In the genomic region with DNA sequence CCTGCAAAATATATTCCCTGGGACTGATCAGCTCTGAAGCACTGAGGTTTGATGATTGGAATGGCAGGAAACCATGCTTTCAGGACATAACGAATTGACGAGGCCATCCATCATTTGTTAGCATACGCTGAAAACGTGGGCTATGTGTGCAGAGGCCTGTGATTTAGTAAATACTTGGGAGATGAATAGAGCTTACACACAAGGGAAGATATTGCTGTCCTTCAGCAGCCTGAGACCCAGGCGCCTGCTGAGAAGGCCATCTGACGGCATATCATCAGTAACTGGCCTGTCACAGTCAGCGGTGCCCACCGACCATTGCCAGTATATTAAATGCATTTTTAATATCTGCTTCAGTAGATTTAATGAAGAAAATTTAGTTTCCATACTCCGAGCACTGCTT, we compare ENCODE assay signal across 22 cellular contexts.
"Had no signal": no experiment of that assay in that cellular context is flagged by ENCODE, and none has a peak within 500 bp of the region (broad histone marks: within the 10 kb centered on the region; RNA-seq: fewer than 3 reads in every experiment).

No MANE protein-coding gene starts in this region.

- H3K4me3 ChIP-seq: adrenal gland had no signal

- ATAC-seq: effector memory CD8-positive, alpha-beta T cell; left lobe of liver; natural killer cell treated with Interleukin-12 subunit alpha and Interleukin-12 subunit beta and Interleukin-15 and Interleukin-18, amount 100 ng/mL, for 72 hours; stimulated activated naive CD8-positive, alpha-beta T cell treated with anti-CD3 and anti-CD28 coated beads, Interleukin-15, Interleukin-2, amounts not matched to agents 100 U/mL and 50 U/mL, for 24 hours had no signal

- H3K27ac ChIP-seq: adrenal gland, epithelial cell of prostate had no signal

- H3K4me3 Mint-ChIP-seq: activated CD4-positive, alpha-beta memory T cell treated with anti-CD3 and anti-CD28 coated beads for 36 hours; activated naive CD4-positive, alpha-beta T cell treated with anti-CD3 and anti-CD28 coated beads, Interleukin-2, amount 50 U/mL, for 24 hours; activated T-cell treated with anti-CD3 and anti-CD28 coated beads, Interleukin-2, amount 50 U/mL, for 24 hours; central memory CD8-positive, alpha-beta T cell; dendritic cell treated with granulocyte-macrophage colony-stimulating factor and Interleukin-4, amounts not matched to agents 40 ng/mL and 50 ng/mL, for 4 days; effector memory CD8-positive, alpha-beta T cell; natural killer cell treated with Interleukin-12 subunit alpha and Interleukin-12 subunit beta and Interleukin-15 and Interleukin-18, amount 100 ng/mL, for 72 hours had no signal

- H3K36me3 ChIP-seq: adrenal gland had no signal

- H3K27me3 ChIP-seq: adrenal gland had no signal

- H3K27ac Mint-ChIP-seq: activated CD4-positive, alpha-beta memory T cell treated with anti-CD3 and anti-CD28 coated beads for 36 hours; activated naive CD4-positive, alpha-beta T cell treated with anti-CD3 and anti-CD28 coated beads, Interleukin-2, amount 50 U/mL, for 24 hours; activated T-cell treated with anti-CD3 and anti-CD28 coated beads, Interleukin-2, amount 50 U/mL, for 24 hours; dendritic cell treated with granulocyte-macrophage colony-stimulating factor and Interleukin-4, amounts not matched to agents 40 ng/mL and 50 ng/mL, for 4 days; effector memory CD8-positive, alpha-beta T cell; natural killer cell treated with Interleukin-12 subunit alpha and Interleukin-12 subunit beta and Interleukin-15 and Interleukin-18, amount 100 ng/mL, for 72 hours had no signal

- DNase-seq: activated CD4-positive, alpha-beta memory T cell treated with anti-CD3 and anti-CD28 coated beads for 36 hours; activated CD4-positive, alpha-beta T cell treated with anti-CD3 and anti-CD28 coated beads for 1 hour; activated effector memory CD4-positive, alpha-beta T cell treated with Interleukin-2 at 50 U/mL for 16 hours; activated T-cell treated with anti-CD3 and anti-CD28 coated beads, Interleukin-2, amount 50 U/mL, for 24 hours; adrenal gland; effector memory CD8-positive, alpha-beta T cell; foreskin melanocyte; nucleus accumbens; posterior cingulate gyrus; small intestine; stimulated activated CD4-positive, alpha-beta T cell treated with anti-CD3 and anti-CD28 coated beads, Interleukin-4, amount 100 ng/mL, for 4 hours; stimulated activated CD8-positive, alpha-beta memory T cell treated with anti-CD3 and anti-CD28 coated beads, Interleukin-4, amount 100 ng/mL, for 48 hours; stimulated activated naive CD8-positive, alpha-beta T cell treated with anti-CD3 and anti-CD28 coated beads, Interleukin-15, Interleukin-2, amounts not matched to agents 100 U/mL and 50 U/mL, for 24 hours; T-helper 1 cell; T1000; trophoblast cell had no signal

- H3K36me3 Mint-ChIP-seq: natural killer cell treated with Interleukin-12 subunit alpha and Interleukin-12 subunit beta and Interleukin-15 and Interleukin-18, amount 100 ng/mL, for 72 hours had no signal

- H3K9me3 ChIP-seq: adrenal gland had no signal

- H3K27me3 Mint-ChIP-seq: activated CD4-positive, alpha-beta memory T cell treated with anti-CD3 and anti-CD28 coated beads for 36 hours; activated naive CD4-positive, alpha-beta T cell treated with anti-CD3 and anti-CD28 coated beads, Interleukin-2, amount 50 U/mL, for 24 hours; activated T-cell treated with anti-CD3 and anti-CD28 coated beads, Interleukin-2, amount 50 U/mL, for 24 hours; central memory CD8-positive, alpha-beta T cell; dendritic cell treated with granulocyte-macrophage colony-stimulating factor and Interleukin-4, amounts not matched to agents 40 ng/mL and 50 ng/mL, for 4 days; effector memory CD8-positive, alpha-beta T cell; natural killer cell treated with Interleukin-12 subunit alpha and Interleukin-12 subunit beta and Interleukin-15 and Interleukin-18, amount 100 ng/mL, for 72 hours had no signal

- H3K9me3 Mint-ChIP-seq: activated CD4-positive, alpha-beta memory T cell treated with anti-CD3 and anti-CD28 coated beads for 36 hours; activated naive CD4-positive, alpha-beta T cell treated with anti-CD3 and anti-CD28 coated beads, Interleukin-2, amount 50 U/mL, for 24 hours; activated T-cell treated with anti-CD3 and anti-CD28 coated beads, Interleukin-2, amount 50 U/mL, for 24 hours; central memory CD8-positive, alpha-beta T cell; dendritic cell treated with granulocyte-macrophage colony-stimulating factor and Interleukin-4, amounts not matched to agents 40 ng/mL and 50 ng/mL, for 4 days; effector memory CD8-positive, alpha-beta T cell; natural killer cell treated with Interleukin-12 subunit alpha and Interleukin-12 subunit beta and Interleukin-15 and Interleukin-18, amount 100 ng/mL, for 72 hours had no signal
